16 cellular contexts compared by ENCODE assay signal in the genomic region with DNA sequence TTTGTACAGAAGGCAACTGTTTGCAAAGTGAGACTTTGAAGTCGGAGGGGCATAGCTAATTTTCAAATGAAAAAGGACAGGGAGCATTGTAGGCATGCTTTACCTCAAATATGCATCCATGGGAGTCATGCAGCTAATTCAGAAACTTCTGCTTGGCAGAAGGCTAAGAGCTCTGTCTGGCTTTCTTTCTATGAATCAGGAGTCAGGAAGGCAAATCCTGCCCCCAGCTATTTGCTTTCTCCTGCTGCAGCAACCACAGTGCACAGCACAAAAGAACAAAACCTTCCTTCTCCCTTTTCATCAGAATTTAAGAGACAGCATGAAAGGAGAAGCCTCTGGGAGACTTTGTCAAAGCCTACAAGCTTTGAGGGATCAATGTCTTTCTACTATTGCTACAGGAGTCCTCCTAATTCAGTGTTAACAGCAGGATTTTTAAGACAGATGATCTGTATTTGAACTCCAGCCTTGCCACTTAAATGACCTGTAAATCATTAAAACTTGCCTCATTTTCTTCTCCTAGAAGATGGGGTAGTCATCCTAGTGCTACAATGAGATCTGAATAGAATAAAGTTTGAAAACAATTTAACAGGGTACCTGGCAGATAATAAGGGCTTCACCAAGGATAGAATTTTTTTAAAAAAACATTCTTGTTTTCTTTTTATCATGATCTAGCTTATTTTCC.
DNase-seq lines count a peak whose midpoint lies in the region; ATAC-seq and TF ChIP-seq lines count a peak whose summit lies in the region.
"Had no signal": no experiment of that assay in that cellular context is flagged by ENCODE, and none has a peak within 500 bp of the region (broad histone marks: within the 10 kb centered on the region; RNA-seq: fewer than 3 reads in every experiment).

No MANE protein-coding gene starts in this region.

- TF ChIP-seq CTCF in RWPE2 (IDR thresholded peaks at IDR 0.05; ENCODE audit: poor library complexity, severe bottlenecking), result no peak

- no peaks in the 10 kb centered on the region for H3K9me3 ChIP-seq in RWPE2 (ENCODE audit: severe bottlenecking)
- H3K9me3 ChIP-seq: Caco-2 had no signal

- no peaks in the 10 kb centered on the region for H3K36me3 ChIP-seq in RWPE2 (ENCODE audit: low read depth)

- no peak overlapping the region for H3K4me3 ChIP-seq in RWPE2 (ENCODE audit: severe bottlenecking)
- H3K4me3 ChIP-seq: GM12878, skin epidermis had no signal

- no peaks in the 10 kb centered on the region for H3K27me3 ChIP-seq in RWPE2 (ENCODE audit: insufficient read depth, poor library complexity, severe bottlenecking)

- no peaks in the 10 kb centered on the region for H3K4me1 ChIP-seq in RWPE2 (ENCODE audit: insufficient read depth, poor library complexity, severe bottlenecking)
- H3K4me1 ChIP-seq: Caco-2 had no signal

- peak; percentile 67 for DNase-seq in ELF-1 (ENCODE audit: low read depth, low spot score)
- DNase-seq in RWPE2 (ENCODE audit: low spot score), result no peak
- peak; percentile 86 for DNase-seq in non-pigmented ciliary epithelial cell (ENCODE audit: low read depth)
- no peak for DNase-seq in activated CD4-positive, alpha-beta T cell treated with anti-CD3 and anti-CD28 coated beads for 1 hour
- no peak for DNase-seq in Ammon's horn (ENCODE audit: low spot score)
- no peak for DNase-seq in stimulated activated CD4-positive, alpha-beta T cell treated with anti-CD3 and anti-CD28 coated beads, Interleukin-2, amount 100 ng/mL, for 48 hours
- DNase-seq in T-helper 9 cell, result no peak
- DNase-seq: activated CD4-positive, alpha-beta T cell treated with anti-CD3 and anti-CD28 coated beads, Interleukin-2, amount 50 U/mL, for 1 hour; activated naive CD4-positive, alpha-beta T cell treated with anti-CD3 and anti-CD28 coated beads for 36 hours; Caco-2; naive thymus-derived CD4-positive, alpha-beta T cell; NCI-H524 treated with DMSO at 0.1 percent for 48 hours; SW 1271 had no signal

- ATAC-seq in RWPE2 (ENCODE audit: low read depth) (peak; percentile 94), esophagus mucosa (peak; percentile 61)
- ATAC-seq: GM12878; naive thymus-derived CD4-positive, alpha-beta T cell had no signal

- H3K27ac ChIP-seq in RWPE2 (ENCODE audit: poor library complexity, severe bottlenecking), result no peak overlapping the region

Comparison
In these comparisons a context has a peak if more than half of its experiments do, and no peak if none do; other contexts are left out.
1. DNase-seq: peak in ELF-1 (single experiment) and non-pigmented ciliary epithelial cell (single experiment); none in RWPE2 (single experiment), activated CD4-positive, alpha-beta T cell treated with anti-CD3 and anti-CD28 coated beads for 1 hour (single experiment), Ammon's horn (single experiment), stimulated activated CD4-positive, alpha-beta T cell treated with anti-CD3 and anti-CD28 coated beads, Interleukin-2, amount 100 ng/mL, for 48 hours (0 of 2) and T-helper 9 cell (single experiment).